27 cellular contexts compared by ENCODE assay signal in genomic region chr1:11502516-11502915, GRCh38. TPM values are rescaled to one million over a fixed set of nuclear protein-coding genes. Genes with fewer than 3 reads are reported as not detected.
"Had no signal": no experiment of that assay in that cellular context is flagged by ENCODE, and none has a peak within 500 bp of the region (broad histone marks: within the 10 kb centered on the region; RNA-seq: fewer than 3 reads in every experiment).

No MANE protein-coding gene starts in this region.

- H3K4me1 Mint-ChIP-seq: naive thymus-derived CD8-positive, alpha-beta T cell; stimulated activated naive CD8-positive, alpha-beta T cell treated with anti-CD3 and anti-CD28 coated beads, Interleukin-15, amount 100 ng/mL, for 72 hours had no signal

- H3K9me3 ChIP-seq: vagina had no signal

- H3K27ac Mint-ChIP-seq: naive thymus-derived CD8-positive, alpha-beta T cell; stimulated activated naive CD8-positive, alpha-beta T cell treated with anti-CD3 and anti-CD28 coated beads, Interleukin-15, amount 100 ng/mL, for 72 hours had no signal

- ATAC-seq: foreskin keratinocyte; gastroesophageal sphincter; left cardiac atrium; left lung; naive thymus-derived CD8-positive, alpha-beta T cell; stimulated activated naive CD8-positive, alpha-beta T cell treated with anti-CD3 and anti-CD28 coated beads, Interleukin-15, amount 100 ng/mL, for 72 hours had no signal

- H3K4me3 ChIP-seq: gastroesophageal sphincter, heart right ventricle, left lung, suprapubic skin, transverse colon, vagina had no signal

- H3K36me3 ChIP-seq: esophagus muscularis mucosa, gastroesophageal sphincter, heart right ventricle, left lung, suprapubic skin, transverse colon, vagina had no signal

- FAIRE-seq: endothelial cell of umbilical vein, islet of Langerhans, small intestine had no signal

- DNase-seq: dermis blood vessel endothelial cell; effector memory CD4-positive, alpha-beta T cell; foreskin keratinocyte; heart right ventricle; hippocampal formation; left cardiac atrium; left lung; mesendoderm; naive thymus-derived CD8-positive, alpha-beta T cell; psoas muscle; right cardiac atrium; small intestine; stimulated activated CD4-positive, alpha-beta T cell treated with anti-CD3 and anti-CD28 coated beads, Interleukin-15, amount 100 ng/mL, for 24 hours; stimulated activated CD4-positive, alpha-beta T cell treated with anti-CD3 and anti-CD28 coated beads, Interleukin-2, amount 100 ng/mL, for 48 hours; stimulated activated naive CD4-positive, alpha-beta T cell; stimulated activated naive CD8-positive, alpha-beta T cell treated with anti-CD3 and anti-CD28 coated beads, Interleukin-15, amount 100 ng/mL, for 72 hours; transverse colon had no signal

- H3K4me1 ChIP-seq: foreskin keratinocyte, heart right ventricle, left lung, psoas muscle, suprapubic skin, transverse colon, vagina had no signal

- H3K27me3 ChIP-seq: vagina had no signal

- H3K27ac ChIP-seq: coronary artery, esophagus muscularis mucosa, foreskin keratinocyte, gastroesophageal sphincter, heart right ventricle, left lung, psoas muscle, suprapubic skin, transverse colon, vagina had no signal

- H3K4me3 Mint-ChIP-seq: neural crest cell had no signal

RNA-seq across cellular contexts. Expression of gene DISP3, which starts 23.6 kb away (rescaled TPM):
- total RNA-seq: dermis blood vessel endothelial cell, esophagus muscularis mucosa, fibroblast of lung, lower leg skin, suprapubic skin, vagina had no signal
